In genomic region chr9:127937383-127938297, GRCh38 we compare ENCODE assay signal across 8 cellular contexts. TPM values are rescaled to one million over a fixed set of nuclear protein-coding genes. Genes with fewer than 3 reads are reported as not detected.
DNase-seq lines count a peak whose midpoint lies in the region; ATAC-seq, FAIRE-seq and TF ChIP-seq lines count a peak whose summit lies in the region.

TSS of gene DPM2 (minus strand) at chr9:127937854. CDS start at chr9:127937820, 34 bp downstream.

- peak within 1 kb of the TSS; percentile 96 for H3K27ac Mint-ChIP-seq in T-helper 2 cell treated with Interferon-gamma antibody and Interleukin-4, amounts not matched to agents 5 μg/mL and 100 μg/mL, for 36 hours

- DNase-seq in GM12891 (ENCODE audit: insufficient read length, low spot score) (peak; percentile 97), NCI-H1417 (lab: John Stamatoyannopoulos, UW) (peak; percentile 66 to 84 (median 79)), ascending aorta (ENCODE audit: low spot score in 2 of 2) (peak in 1 of 2 donors; percentile 88), hepatic stellate cell (ENCODE audit: low spot score) (peak; percentile 95), putamen (ENCODE audit: low spot score) (peak; percentile 83), uterus (peak; percentile 79 to 83)
- peak; percentile 86 for DNase-seq in T-helper 2 cell treated with Interferon-gamma antibody and Interleukin-4, amounts not matched to agents 5 μg/mL and 100 μg/mL, for 36 hours (ENCODE audit: low spot score)

- H3K4me3 Mint-ChIP-seq in T-helper 2 cell treated with Interferon-gamma antibody and Interleukin-4, amounts not matched to agents 5 μg/mL and 100 μg/mL, for 36 hours = peak within 1 kb of the TSS; percentile 95

- H3K27me3 ChIP-seq in ascending aorta (no peaks in the 10 kb centered on the region), uterus (no peaks in the 10 kb centered on the region)

- intact Hi-C loops in ascending aorta (cut with DNase I) (no loop called here), uterus (cut with DNase I; ENCODE audit: low total_unique reads) (no loop called here)

- ATAC-seq in HG02759 (IDR thresholded peaks at IDR 0.05; ENCODE audit: unreplicated experiment) = peak; percentile 92

- peak within 1 kb of the TSS; percentile 69 to 78 for H3K4me3 ChIP-seq in ascending aorta
- peak within 1 kb of the TSS; percentile 69 to 88 for H3K4me3 ChIP-seq in uterus

- FAIRE-seq in GM12891 (lab: Jason Lieb, UNC) = peak; percentile 92

- peaks cover 0 to 17% of the 10 kb centered on the region in 2 donors for H3K36me3 ChIP-seq in ascending aorta
- no peaks in the 10 kb centered on the region for H3K36me3 ChIP-seq in uterus

- TF ChIP-seq POLR2A in GM12891 (IDR thresholded peaks at IDR 0.05; ENCODE audit: low read depth, low read length) (peak; percentile 67; the same call in 1 of the 2 replicates), uterus (IDR thresholded peaks at IDR 0.05) (peak; percentile 10 to 59)

- H3K27ac ChIP-seq in ascending aorta (peak within 1 kb of the TSS; percentile 27 to 50), uterus (peak within 1 kb of the TSS; percentile 80 to 81)

- H3K9me3 ChIP-seq in ascending aorta (no peaks in the 10 kb centered on the region), uterus (no peaks in the 10 kb centered on the region)

- H3K4me1 ChIP-seq in ascending aorta = peaks cover 16 to 21% of the 10 kb centered on the region in 2 donors
- H3K4me1 ChIP-seq in uterus = peaks cover 10 to 12% of the 10 kb centered on the region in 2 donors

- H3K4me1 Mint-ChIP-seq in T-helper 2 cell treated with Interferon-gamma antibody and Interleukin-4, amounts not matched to agents 5 μg/mL and 100 μg/mL, for 36 hours (ENCODE audit: low read depth) = peaks cover 42% of the 10 kb centered on the region

- TF ChIP-seq CTCF in ascending aorta (IDR thresholded peaks at IDR 0.05) (no peak), uterus (IDR thresholded peaks at IDR 0.05) (no peak)

- peaks cover 74% of the 10 kb centered on the region for H3K36me3 Mint-ChIP-seq in T-helper 2 cell treated with Interferon-gamma antibody and Interleukin-4, amounts not matched to agents 5 μg/mL and 100 μg/mL, for 36 hours (ENCODE audit: low read depth)

- peaks cover 4% of the 10 kb centered on the region for H3K27me3 Mint-ChIP-seq in T-helper 2 cell treated with Interferon-gamma antibody and Interleukin-4, amounts not matched to agents 5 μg/mL and 100 μg/mL, for 36 hours (ENCODE audit: low read depth)

- H3K9me3 Mint-ChIP-seq in T-helper 2 cell treated with Interferon-gamma antibody and Interleukin-4, amounts not matched to agents 5 μg/mL and 100 μg/mL, for 36 hours = no peaks in the 10 kb centered on the region

TF ChIP-seq in GM12891, 5 proteins besides CTCF, POLR2A, EP300 and RAD21:
- TF ChIP-seq TAF1 (IDR thresholded peaks at IDR 0.05; ENCODE audit: low read depth, low read length) (peak; percentile 51; the same call in 1 of the 2 replicates), POU2F2 (IDR thresholded peaks at IDR 0.05; ENCODE audit: low read depth, low read length) (peak; percentile 93), POLR2AphosphoS5 (IDR thresholded peaks at IDR 0.05; ENCODE audit: low read depth, low read length) (peak; percentile 81; the same call in 1 of the 2 replicates), SPI1 (IDR thresholded peaks at IDR 0.05; ENCODE audit: low read depth, low read length) (no peak), PAX5 (IDR thresholded peaks at IDR 0.05; ENCODE audit: insufficient read depth, low read length, severe bottlenecking) (peak; percentile 84)

RNA-seq across cellular contexts. Expression of gene DPM2, which starts in this region (rescaled TPM):
- 28.2 TPM for polyA plus RNA-seq in GM12891 (2012; ENCODE audit: low read depth, missing spikeins)
- total RNA-seq in ascending aorta (18.2 TPM), uterus (10 to 100 TPM in 3 of 4 donors, 1 to 10 TPM in 1; 6.7 to 33.1 (median 15.9) TPM)
